ENCODE assay signal across 16 cellular contexts in genomic region chr19:15321739-15322138, GRCh38. TPM values are rescaled to one million over a fixed set of nuclear protein-coding genes. Genes with fewer than 3 reads are reported as not detected.
DNase-seq lines count a peak whose midpoint lies in the region; ATAC-seq and TF ChIP-seq lines count a peak whose summit lies in the region.
"Had no signal": no experiment of that assay in that cellular context is flagged by ENCODE, and none has a peak within 500 bp of the region (broad histone marks: within the 10 kb centered on the region; RNA-seq: fewer than 3 reads in every experiment).

No MANE protein-coding gene starts in this region.

- TF ChIP-seq CTCF in endothelial cell (IDR thresholded peaks at IDR 0.05; ENCODE audit: unreplicated experiment) (no peak), psoas muscle (IDR thresholded peaks at IDR 0.05) (no peak)

- POLR2A ChIA-PET in activated CD4-positive, alpha-beta T cell treated with anti-CD3 and anti-CD28 coated beads, Interleukin-2, amount 10 ng/mL, durations not matched to agents 7 days and 5 days (lab: Charles Lee) = no interaction called here
- POLR2A ChIA-PET in T-cell (lab: Charles Lee) = no interaction called here

- H3K36me3 Mint-ChIP-seq in activated CD4-positive, alpha-beta T cell treated with anti-CD3 and anti-CD28 coated beads, Interleukin-2, amount 10 ng/mL, durations not matched to agents 7 days and 5 days (ENCODE audit: low read depth) = peaks cover 13% of the 10 kb centered on the region
- H3K36me3 Mint-ChIP-seq in T-cell (peaks cover 6% of the 10 kb centered on the region), endothelial cell (ENCODE audit: low read depth, unreplicated experiment) (no peaks in the 10 kb centered on the region)

- H3K27me3 Mint-ChIP-seq in activated CD4-positive, alpha-beta T cell treated with anti-CD3 and anti-CD28 coated beads, Interleukin-2, amount 10 ng/mL, durations not matched to agents 7 days and 5 days = no peaks in the 10 kb centered on the region
- H3K27me3 Mint-ChIP-seq in T-cell (no peaks in the 10 kb centered on the region), endothelial cell (ENCODE audit: unreplicated experiment) (no peaks in the 10 kb centered on the region)
- H3K27me3 Mint-ChIP-seq: activated CD8-positive, alpha-beta memory T cell treated with anti-CD3 and anti-CD28 coated beads, Interleukin-2, amount 10 ng/mL, durations not matched to agents 7 days and 5 days had no signal

- no peak overlapping the region for H3K4me3 ChIP-seq in psoas muscle
- H3K4me3 ChIP-seq: ovary, Peyer's patch had no signal

- ATAC-seq in T-cell (replicated peaks in 1 of 4) = no peak
- ATAC-seq in psoas muscle = no peak
- no peak for ATAC-seq in GM18873 (IDR thresholded peaks at IDR 0.05; ENCODE audit: low FRiP score, unreplicated experiment)
- ATAC-seq in GM19463 (IDR thresholded peaks at IDR 0.05; ENCODE audit: unreplicated experiment) = no peak
- no peak for ATAC-seq in GM18505 (IDR thresholded peaks at IDR 0.05; ENCODE audit: unreplicated experiment)
- ATAC-seq: activated CD8-positive, alpha-beta memory T cell treated with anti-CD3 and anti-CD28 coated beads, Interleukin-2, amount 10 ng/mL, durations not matched to agents 7 days and 5 days had no signal

- intact Hi-C loops in psoas muscle (cut with DNase I) = loop anchor here in 1 of 2 donors (10.0 kb wide), 1 partner anchor 57 kb away; no protein-coding TSS in a partner anchor

- H3K4me1 Mint-ChIP-seq in activated CD4-positive, alpha-beta T cell treated with anti-CD3 and anti-CD28 coated beads, Interleukin-2, amount 10 ng/mL, durations not matched to agents 7 days and 5 days = peaks cover 85% of the 10 kb centered on the region
- H3K4me1 Mint-ChIP-seq in T-cell (peaks cover 91 to 95% (median 95%) of the 10 kb centered on the region in 3 donors), endothelial cell (ENCODE audit: unreplicated experiment) (peaks cover 57% of the 10 kb centered on the region)

- H3K36me3 ChIP-seq in psoas muscle (ENCODE audit: insufficient read depth in 1 of 2, low read depth in 1 of 2) = no peaks in the 10 kb centered on the region
- H3K36me3 ChIP-seq: ovary, Peyer's patch had no signal

- peak overlapping the region; percentile 11 for H3K27ac Mint-ChIP-seq in activated CD4-positive, alpha-beta T cell treated with anti-CD3 and anti-CD28 coated beads, Interleukin-2, amount 10 ng/mL, durations not matched to agents 7 days and 5 days
- H3K27ac Mint-ChIP-seq in T-cell = peak overlapping the region; percentile 30 to 74
- H3K27ac Mint-ChIP-seq in endothelial cell (ENCODE audit: unreplicated experiment) = no peak overlapping the region
- H3K27ac Mint-ChIP-seq: activated CD8-positive, alpha-beta memory T cell treated with anti-CD3 and anti-CD28 coated beads, Interleukin-2, amount 10 ng/mL, durations not matched to agents 7 days and 5 days had no signal

- H3K9me3 Mint-ChIP-seq in activated CD4-positive, alpha-beta T cell treated with anti-CD3 and anti-CD28 coated beads, Interleukin-2, amount 10 ng/mL, durations not matched to agents 7 days and 5 days = no peaks in the 10 kb centered on the region
- H3K9me3 Mint-ChIP-seq in T-cell (no peaks in the 10 kb centered on the region), endothelial cell (ENCODE audit: unreplicated experiment) (no peaks in the 10 kb centered on the region)

- no peak for TF ChIP-seq POLR2A in GM18505 (IDR thresholded peaks at IDR 0.05; ENCODE audit: borderline replicate concordance, extremely low read depth, insufficient read depth, insufficient read length)

- whole genome bisulfite sequencing in psoas muscle, 3 donors = 41 to 76% (median 73%) methylated on average over 2 of the region's 2 CpGs

- no peak overlapping the region for H3K4me3 Mint-ChIP-seq in activated CD4-positive, alpha-beta T cell treated with anti-CD3 and anti-CD28 coated beads, Interleukin-2, amount 10 ng/mL, durations not matched to agents 7 days and 5 days
- peak overlapping the region; percentile 38 to 75 (median 44) for H3K4me3 Mint-ChIP-seq in T-cell
- peak overlapping the region; percentile 8 for H3K4me3 Mint-ChIP-seq in endothelial cell (ENCODE audit: unreplicated experiment)
- H3K4me3 Mint-ChIP-seq: activated CD8-positive, alpha-beta memory T cell treated with anti-CD3 and anti-CD28 coated beads, Interleukin-2, amount 10 ng/mL, durations not matched to agents 7 days and 5 days had no signal

- CTCF ChIA-PET in activated CD4-positive, alpha-beta T cell treated with anti-CD3 and anti-CD28 coated beads, Interleukin-2, amount 10 ng/mL, durations not matched to agents 7 days and 5 days (lab: Charles Lee) = interaction anchor here (1.6 kb wide), 1 partner anchor 12 kb away, joined by 4 read pairs; no protein-coding TSS in a partner anchor
- CTCF ChIA-PET in T-cell (lab: Charles Lee) = no interaction called here

- no peak for DNase-seq in activated CD4-positive, alpha-beta T cell treated with anti-CD3 and anti-CD28 coated beads, Interleukin-2, amount 10 ng/mL, durations not matched to agents 7 days and 5 days
- DNase-seq in activated CD4-positive, alpha-beta T cell treated with anti-CD3 and anti-CD28 coated beads for 1 hour = no peak
- DNase-seq in T-cell (no peak), endothelial cell (ENCODE audit: low spot score) (no peak), psoas muscle (no peak)
- DNase-seq: activated CD8-positive, alpha-beta memory T cell treated with anti-CD3 and anti-CD28 coated beads, Interleukin-2, amount 10 ng/mL, durations not matched to agents 7 days and 5 days; DMS53; effector memory CD4-positive, alpha-beta T cell; GOT3; NCI-H446; Peyer's patch; stimulated activated CD4-positive, alpha-beta T cell treated with anti-CD3 and anti-CD28 coated beads, Interleukin-12 subunit alpha, Interleukin-12 subunit beta, amount 100 ng/mL, for 4 hours had no signal

- peak overlapping the region; percentile 81 for H3K27ac ChIP-seq in psoas muscle
- H3K27ac ChIP-seq: ovary, Peyer's patch had no signal

- H3K4me1 ChIP-seq in psoas muscle = peaks cover 92% of the 10 kb centered on the region

- H3K27me3 ChIP-seq in psoas muscle (ENCODE audit: insufficient read depth in 3 of 3, low read length in 2 of 3) = no peaks in the 10 kb centered on the region
- H3K27me3 ChIP-seq: ovary, Peyer's patch had no signal

- no peaks in the 10 kb centered on the region for H3K9me3 ChIP-seq in psoas muscle
- H3K9me3 ChIP-seq: ovary, Peyer's patch had no signal

RNA-seq across cellular contexts. Expression of gene BRD4, which starts 10.6 kb away (rescaled TPM):
- total RNA-seq in activated CD4-positive, alpha-beta T cell treated with anti-CD3 and anti-CD28 coated beads, Interleukin-2, amount 10 ng/mL, durations not matched to agents 7 days and 5 days = 100 to 1,000 TPM; 114 to 115 TPM
- total RNA-seq in T-cell (100 to 1,000 TPM; 115 to 154 (median 139) TPM), endothelial cell (ENCODE audit: unreplicated experiment) (136 TPM), psoas muscle (100 to 1,000 TPM in 2 of 4 donors, 10 to 100 TPM in 2; 65.3 to 120 (median 101) TPM)
- 100 to 1,000 TPM in 1 of 3 donors, 10 to 100 TPM in 2; 42.6 to 107 (median 45.6) TPM for polyA plus RNA-seq in psoas muscle

RNA-seq across cellular contexts. Expression of gene AKAP8, which starts 57.8 kb away (rescaled TPM):
- total RNA-seq in activated CD4-positive, alpha-beta T cell treated with anti-CD3 and anti-CD28 coated beads, Interleukin-2, amount 10 ng/mL, durations not matched to agents 7 days and 5 days = 10 to 100 TPM; 54.5 to 57.1 TPM
- total RNA-seq in T-cell (10 to 100 TPM; 75.8 to 90.3 (median 86.7) TPM), endothelial cell (ENCODE audit: unreplicated experiment) (36.5 TPM), psoas muscle (10 to 100 TPM; 18.9 to 42.8 (median 27.8) TPM)
- 10 to 100 TPM; 15.9 to 22.1 (median 18.2) TPM for polyA plus RNA-seq in psoas muscle
